8 cellular contexts compared by ENCODE assay signal in genomic region chr15:92907880-92908279, GRCh38. TPM values are rescaled to one million over a fixed set of nuclear protein-coding genes. Genes with fewer than 3 reads are reported as not detected.
DNase-seq lines count a peak whose midpoint lies in the region; ATAC-seq and TF ChIP-seq lines count a peak whose summit lies in the region.

No MANE protein-coding gene starts in this region.

- H3K27me3 ChIP-seq in endocrine pancreas (ENCODE audit: control insufficient read depth, insufficient read depth, low read length) = no peaks in the 10 kb centered on the region

- H3K4me1 Mint-ChIP-seq in T-cell = peaks cover 90 to 99% (median 90%) of the 10 kb centered on the region in 3 donors
- peaks cover 80 to 85% of the 10 kb centered on the region in 2 donors for H3K4me1 Mint-ChIP-seq in natural killer cell treated with Interleukin-12 subunit alpha and Interleukin-12 subunit beta and Interleukin-15 and Interleukin-18, amount 100 ng/mL, for 72 hours (ENCODE audit: low read depth in 2 of 2)

- CTCF ChIA-PET in T-cell (lab: Charles Lee) = interaction anchor here (0.6 to 3.4 kb wide), 11 partner anchors 8 to 111 kb away, joined by 3 to 32 read pairs (median 6); partner anchors contain the start of gene CHD2 (in 1 of the 2)

- ATAC-seq in T-cell (replicated peaks in 1 of 4) (no peak), HG02981 (IDR thresholded peaks at IDR 0.05; ENCODE audit: unreplicated experiment) (no peak)
- peak in 1 of 2 donors; percentile 11 for ATAC-seq in natural killer cell treated with Interleukin-12 subunit alpha and Interleukin-12 subunit beta and Interleukin-15 and Interleukin-18, amount 100 ng/mL, for 72 hours

- peak; percentile 74 for DNase-seq in activated effector memory CD4-positive, alpha-beta T cell treated with anti-CD3 and anti-CD28 coated beads, Interleukin-2, amount 50 U/mL, for 16 hours
- no peak for DNase-seq in activated effector memory CD4-positive, alpha-beta T cell treated with Interleukin-2 at 50 U/mL for 16 hours
- DNase-seq in T-cell (no peak), NCI-H1092 treated with DMSO at 0.1 percent for 48 hours (lab: John Stamatoyannopoulos, UW) (no peak), GM20000 (ENCODE audit: low spot score) (no peak)
- DNase-seq in natural killer cell treated with Interleukin-12 subunit alpha and Interleukin-12 subunit beta and Interleukin-15 and Interleukin-18, amount 100 ng/mL, for 72 hours (ENCODE audit: low spot score) = no peak

- H3K36me3 ChIP-seq in endocrine pancreas (ENCODE audit: control insufficient read depth, insufficient read depth, low read length) = no peaks in the 10 kb centered on the region

- no peaks in the 10 kb centered on the region for H3K9me3 ChIP-seq in endocrine pancreas (ENCODE audit: control insufficient read depth, low read length)

- H3K27ac Mint-ChIP-seq in T-cell = peak overlapping the region; percentile 100
- H3K27ac Mint-ChIP-seq in natural killer cell treated with Interleukin-12 subunit alpha and Interleukin-12 subunit beta and Interleukin-15 and Interleukin-18, amount 100 ng/mL, for 72 hours = peak overlapping the region; percentile 99 to 100

- H3K27me3 Mint-ChIP-seq in T-cell = no peaks in the 10 kb centered on the region
- no peaks in the 10 kb centered on the region for H3K27me3 Mint-ChIP-seq in natural killer cell treated with Interleukin-12 subunit alpha and Interleukin-12 subunit beta and Interleukin-15 and Interleukin-18, amount 100 ng/mL, for 72 hours

- H3K9me3 Mint-ChIP-seq in T-cell = no peaks in the 10 kb centered on the region
- no peaks in the 10 kb centered on the region for H3K9me3 Mint-ChIP-seq in natural killer cell treated with Interleukin-12 subunit alpha and Interleukin-12 subunit beta and Interleukin-15 and Interleukin-18, amount 100 ng/mL, for 72 hours

- POLR2A ChIA-PET in T-cell (lab: Charles Lee) = interaction anchor here (0.6 to 11.6 kb wide), 17 partner anchors 8 to 113 kb away, joined by 3 to 372 read pairs (median 8); partner anchors contain the start of gene CHD2 (in 2 of the 2)

- H3K36me3 Mint-ChIP-seq in T-cell = peaks cover 42% of the 10 kb centered on the region
- peaks cover 26% of the 10 kb centered on the region for H3K36me3 Mint-ChIP-seq in natural killer cell treated with Interleukin-12 subunit alpha and Interleukin-12 subunit beta and Interleukin-15 and Interleukin-18, amount 100 ng/mL, for 72 hours

- TF ChIP-seq CTCF in GM20000 (IDR thresholded peaks at IDR 0.05; ENCODE audit: extremely low read depth, missing control alignments) = no peak

- no peak overlapping the region for H3K9ac ChIP-seq in endocrine pancreas (ENCODE audit: control insufficient read depth, insufficient read depth, low read length)

- peaks cover 28% of the 10 kb centered on the region for H3K4me1 ChIP-seq in endocrine pancreas (ENCODE audit: control insufficient read depth, insufficient read depth, low read length)

- peak overlapping the region; percentile 93 to 99 (median 99) for H3K4me3 Mint-ChIP-seq in T-cell
- peak overlapping the region; percentile 95 for H3K4me3 Mint-ChIP-seq in natural killer cell treated with Interleukin-12 subunit alpha and Interleukin-12 subunit beta and Interleukin-15 and Interleukin-18, amount 100 ng/mL, for 72 hours

- peak overlapping the region; percentile 66 for H3K4me3 ChIP-seq in endocrine pancreas (ENCODE audit: control insufficient read depth, insufficient read depth, low read length)

RNA-seq across cellular contexts. Expression of gene CHD2, which starts 7.8 kb away (rescaled TPM):
- total RNA-seq in T-cell = 100 to 1,000 TPM; 231 to 506 (median 266) TPM
- total RNA-seq in natural killer cell treated with Interleukin-12 subunit alpha and Interleukin-12 subunit beta and Interleukin-15 and Interleukin-18, amount 100 ng/mL, for 72 hours = 100 to 1,000 TPM; 177 to 180 TPM
